In genomic region chr6:3001773-3002293, GRCh38 we compare ENCODE assay signal across 8 cellular contexts. TPM values are rescaled to one million over a fixed set of nuclear protein-coding genes. Genes with fewer than 3 reads are reported as not detected.
A peak's percentile ranks its signal among the peaks of the same experiment; 100 is the strongest.
DNase-seq lines count a peak whose midpoint lies in the region; ATAC-seq, FAIRE-seq and TF ChIP-seq lines count a peak whose summit lies in the region.

No MANE protein-coding gene starts in this region.

- H3K79me2 ChIP-seq in astrocyte (ENCODE audit: insufficient read depth, low read length) = peaks cover 4% of the 10 kb centered on the region

- H3K9ac ChIP-seq in astrocyte (ENCODE audit: low read length) = no peak overlapping the region

- no peaks in the 10 kb centered on the region for H3K27me3 ChIP-seq in CD8-positive, alpha-beta memory T cell (ENCODE audit: insufficient read depth, low read length, poor library complexity, severe bottlenecking)
- no peaks in the 10 kb centered on the region for H3K27me3 ChIP-seq in astrocyte (ENCODE audit: insufficient read depth, low read length)

- H3K4me2 ChIP-seq in astrocyte (ENCODE audit: low read length) = peak overlapping the region; percentile 15

- no peaks in the 10 kb centered on the region for H3K9me3 Mint-ChIP-seq in CD8-positive, alpha-beta memory T cell
- peaks cover 1% of the 10 kb centered on the region for H3K9me3 Mint-ChIP-seq in astrocyte (ENCODE audit: unreplicated experiment)
- no peaks in the 10 kb centered on the region for H3K9me3 Mint-ChIP-seq in type B pancreatic cell

- CTCF ChIA-PET in CD8-positive, alpha-beta memory T cell (lab: Charles Lee) = interaction anchor here (1.0 to 4.6 kb wide), 15 partner anchors 8 to 250 kb away, joined by 3 to 73 read pairs (median 4); no protein-coding TSS in a partner anchor

- peaks cover 29 to 43% (median 39%) of the 10 kb centered on the region in 3 donors for H3K4me1 Mint-ChIP-seq in CD8-positive, alpha-beta memory T cell
- H3K4me1 Mint-ChIP-seq in astrocyte (ENCODE audit: low read depth, unreplicated experiment) (peaks cover 4% of the 10 kb centered on the region), type B pancreatic cell (ENCODE audit: unreplicated experiment) (peaks cover 19% of the 10 kb centered on the region)

- peaks cover 3 to 39% (median 13%) of the 10 kb centered on the region in 3 donors for H3K36me3 Mint-ChIP-seq in CD8-positive, alpha-beta memory T cell
- H3K36me3 Mint-ChIP-seq in astrocyte (ENCODE audit: low read depth, unreplicated experiment) (peaks cover 7% of the 10 kb centered on the region), type B pancreatic cell (peaks cover 16% of the 10 kb centered on the region)

- peaks cover 7% of the 10 kb centered on the region for H3K36me3 ChIP-seq in CD8-positive, alpha-beta memory T cell (ENCODE audit: insufficient read depth, low read length)
- H3K36me3 ChIP-seq in astrocyte (ENCODE audit: insufficient read depth, low read length) = no peaks in the 10 kb centered on the region

- H3K4me3 Mint-ChIP-seq in CD8-positive, alpha-beta memory T cell = peak overlapping the region in 6 of 7 donors; percentile 40 to 78 (median 64)
- H3K4me3 Mint-ChIP-seq in astrocyte (ENCODE audit: unreplicated experiment) (no peak overlapping the region), type B pancreatic cell (peak overlapping the region; percentile 71)

- DNase-seq in CD8-positive, alpha-beta memory T cell = peak in 1 of 5 donors; percentile 40
- DNase-seq in GM19240 (ENCODE audit: insufficient read length, low spot score) = peak; percentile 31
- peak; percentile 46 for DNase-seq in NCI-H69 (lab: John Stamatoyannopoulos, UW)
- DNase-seq in astrocyte (ENCODE audit: low read depth) = peak; percentile 53
- peak; percentile 59 for DNase-seq in inferior parietal cortex (ENCODE audit: extremely low spot score)
- DNase-seq in type B pancreatic cell (ENCODE audit: extremely low spot score, unreplicated experiment) = no peak
- DNase-seq in T-helper 9 cell = no peak

- no peak for FAIRE-seq in astrocyte (lab: Jason Lieb, UNC)

- H2AFZ ChIP-seq in astrocyte (ENCODE audit: low read depth, low read length) = no peak overlapping the region

- H3K27ac Mint-ChIP-seq in CD8-positive, alpha-beta memory T cell = peak overlapping the region; percentile 1 to 90 (median 44)
- H3K27ac Mint-ChIP-seq in astrocyte (ENCODE audit: unreplicated experiment) (no peak overlapping the region), type B pancreatic cell (peak overlapping the region; percentile 34)

- ATAC-seq in HG03108 (IDR thresholded peaks at IDR 0.05; ENCODE audit: unreplicated experiment) = no peak

- H3K4me1 ChIP-seq in CD8-positive, alpha-beta memory T cell (ENCODE audit: insufficient read depth, low read length) = peaks cover 19% of the 10 kb centered on the region
- peaks cover 23% of the 10 kb centered on the region for H3K4me1 ChIP-seq in astrocyte (ENCODE audit: insufficient read depth, low read length)

- peaks cover 0 to 4% of the 10 kb centered on the region in 2 donors for H3K27me3 Mint-ChIP-seq in CD8-positive, alpha-beta memory T cell
- peaks cover under 1% of the 10 kb centered on the region for H3K27me3 Mint-ChIP-seq in astrocyte (ENCODE audit: low read depth, unreplicated experiment)
- no peaks in the 10 kb centered on the region for H3K27me3 Mint-ChIP-seq in type B pancreatic cell

- POLR2A ChIA-PET in CD8-positive, alpha-beta memory T cell (lab: Charles Lee) = interaction anchor here (0.6 to 3.9 kb wide), 5 partner anchors 12 to 80 kb away, joined by 3 to 37 read pairs (median 11); no protein-coding TSS in a partner anchor

- H3K27ac ChIP-seq in CD8-positive, alpha-beta memory T cell (ENCODE audit: low read depth, low read length) = peak overlapping the region; percentile 32
- H3K27ac ChIP-seq in astrocyte (ENCODE audit: low read depth, low read length) = peak overlapping the region; percentile 28

- no peaks in the 10 kb centered on the region for H3K9me3 ChIP-seq in CD8-positive, alpha-beta memory T cell (ENCODE audit: low read length)
- H3K9me3 ChIP-seq in astrocyte (ENCODE audit: insufficient read depth, low read depth, low read length) = no peaks in the 10 kb centered on the region

- H3K4me3 ChIP-seq in CD8-positive, alpha-beta memory T cell (ENCODE audit: low read length) = no peak overlapping the region
- H3K4me3 ChIP-seq in astrocyte (ENCODE audit: insufficient read depth, low read depth, low read length) = no peak overlapping the region

- TF ChIP-seq CTCF in astrocyte (IDR thresholded peaks at IDR 0.05; ENCODE audit: insufficient read depth, low read depth, low read length) = peak; percentile 76
- peak; percentile 77 for TF ChIP-seq CTCF in type B pancreatic cell (conservative IDR thresholded peaks at IDR 0.05)

- no peaks in the 10 kb centered on the region for H4K20me1 ChIP-seq in astrocyte (ENCODE audit: insufficient read depth, low read length)

RNA-seq across cellular contexts. Expression of gene NQO2, which starts 2.1 kb away (rescaled TPM):
- 10 to 100 TPM; 15.6 to 18.5 TPM for total RNA-seq in CD8-positive, alpha-beta memory T cell
- polyA plus RNA-seq in CD8-positive, alpha-beta memory T cell = 53.5 TPM
- total RNA-seq in astrocyte (9.4 and 12.4 TPM in 2 replicates), type B pancreatic cell (ENCODE audit: low replicate concordance) (19.1 and 19.5 TPM in 2 replicates)

RNA-seq across cellular contexts. Expression of gene SERPINB6, which starts 30.5 kb away (rescaled TPM):
- total RNA-seq in CD8-positive, alpha-beta memory T cell = 10 to 100 TPM; 62.1 to 66.0 TPM
- polyA plus RNA-seq in CD8-positive, alpha-beta memory T cell = 86.0 TPM
- 68.4 and 75.3 TPM in 2 replicates for total RNA-seq in astrocyte
- total RNA-seq in type B pancreatic cell (ENCODE audit: low replicate concordance) = 57.5 and 61.2 TPM in 2 replicates

Comparison
In these comparisons a context has a peak if more than half of its experiments do, and no peak if none do; other contexts are left out.
1. DNase-seq: peak in GM19240 (single experiment), NCI-H69 (single experiment), astrocyte (single experiment) and inferior parietal cortex (single experiment); none in type B pancreatic cell (single experiment) and T-helper 9 cell (single experiment).